Comparison of ENCODE assay signal across 12 cellular contexts in the genomic region with DNA sequence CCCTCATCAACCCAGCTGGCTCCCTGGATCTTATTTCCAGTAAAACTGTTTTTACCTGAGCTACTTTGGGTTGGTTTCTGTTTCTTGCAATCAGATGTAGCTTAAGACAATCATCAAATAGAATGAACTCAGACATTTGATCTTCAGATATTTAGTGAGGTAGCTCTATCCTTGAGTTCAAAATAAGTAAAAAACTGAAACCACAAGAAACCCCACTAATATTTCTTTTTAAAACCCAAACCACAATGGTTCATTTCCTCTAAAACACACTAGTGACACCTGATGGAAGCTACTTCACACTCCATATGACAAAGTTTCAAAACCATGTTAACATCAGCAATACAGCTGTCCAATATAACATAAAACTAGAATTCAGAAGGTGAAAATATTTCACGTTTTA. TPM values are rescaled to one million over a fixed set of nuclear protein-coding genes. Genes with fewer than 3 reads are reported as not detected.
DNase-seq lines count a peak whose midpoint lies in the region; ATAC-seq and TF ChIP-seq lines count a peak whose summit lies in the region.
"Had no signal": no experiment of that assay in that cellular context is flagged by ENCODE, and none has a peak within 500 bp of the region (broad histone marks: within the 10 kb centered on the region; RNA-seq: fewer than 3 reads in every experiment).

No MANE protein-coding gene starts in this region.

- H3K4me1 Mint-ChIP-seq in activated CD8-positive, alpha-beta T cell treated with anti-CD3 and anti-CD28 coated beads, Interleukin-2, amount 10 ng/mL, durations not matched to agents 7 days and 5 days (ENCODE audit: low read depth): peaks cover 24% of the 10 kb centered on the region

- peak overlapping the region; percentile 88 for H3K27ac Mint-ChIP-seq in activated CD8-positive, alpha-beta T cell treated with anti-CD3 and anti-CD28 coated beads, Interleukin-2, amount 10 ng/mL, durations not matched to agents 7 days and 5 days

- 84% methylated on average over 1 of the region's 1 CpG for WGBS in prostate gland

- POLR2A ChIA-PET in activated CD8-positive, alpha-beta T cell treated with anti-CD3 and anti-CD28 coated beads, Interleukin-2, amount 10 ng/mL, durations not matched to agents 7 days and 5 days (lab: Charles Lee): interaction anchor here (0.6 to 0.9 kb wide), 2 partner anchors 41 to 390 kb away, joined by 3 read pairs; no protein-coding TSS in a partner anchor

- H3K9me3 Mint-ChIP-seq in activated CD8-positive, alpha-beta T cell treated with anti-CD3 and anti-CD28 coated beads, Interleukin-2, amount 10 ng/mL, durations not matched to agents 7 days and 5 days (ENCODE audit: insufficient read depth): no peaks in the 10 kb centered on the region

- peaks cover 12% of the 10 kb centered on the region for H4K20me1 ChIP-seq in DND-41 (ENCODE audit: insufficient read depth, low read length)

- H3K27me3 ChIP-seq in DND-41 (ENCODE audit: insufficient read depth, low read length, poor library complexity) (no peaks in the 10 kb centered on the region), prostate gland (replicated peaks; ENCODE audit: insufficient read depth) (no peaks in the 10 kb centered on the region)

- peak overlapping the region; percentile 46 for H3K4me3 Mint-ChIP-seq in activated CD8-positive, alpha-beta T cell treated with anti-CD3 and anti-CD28 coated beads, Interleukin-2, amount 10 ng/mL, durations not matched to agents 7 days and 5 days

- H3K4me3 ChIP-seq in DND-41 (ENCODE audit: low read depth in 1 of 2, low read length in 2 of 2): no peak overlapping the region
- H3K4me3 ChIP-seq in prostate gland: no peak overlapping the region

- intact Hi-C loops in sciatic nerve (cut with DNase I) (no loop called here), prostate gland (cut with DNase I) (no loop called here)

- TF ChIP-seq CTCF in DND-41 (IDR thresholded peaks at IDR 0.05; ENCODE audit: borderline replicate concordance, extremely low read depth, low read length, poor library complexity, severe bottlenecking) (peak; percentile 63), prostate gland (IDR thresholded peaks at IDR 0.05) (no peak)

- DNase-seq in DND-41 (no peak), HCEC 1CT (no peak), DMS79 (lab: John Stamatoyannopoulos, UW) (no peak), sciatic nerve (ENCODE audit: low spot score) (no peak), prostate gland (ENCODE audit: low spot score) (no peak)
- DNase-seq in activated CD8-positive, alpha-beta T cell treated with anti-CD3 and anti-CD28 coated beads, Interleukin-2, amount 10 ng/mL, durations not matched to agents 7 days and 5 days: no peak
- DNase-seq: NCI-H1105 treated with DMSO at 0.1 percent for 48 hours, WERI-Rb-1 had no signal

- H3K27ac ChIP-seq in DND-41 (ENCODE audit: low read length): 0 out of 2 replicates have a peak overlapping the region, but pooled peaks have one; percentile 15
- no peak overlapping the region for H3K27ac ChIP-seq in prostate gland
- H3K27ac ChIP-seq: WERI-Rb-1 had no signal

- ATAC-seq in DND-41 (ENCODE audit: insufficient read depth, low read depth) (peak; percentile 94), GM19043 (IDR thresholded peaks at IDR 0.05; ENCODE audit: low read depth, unreplicated experiment) (peak; percentile 82), HG03060 (IDR thresholded peaks at IDR 0.05; ENCODE audit: low read depth, unreplicated experiment) (peak; percentile 62), sciatic nerve (no peak)
- peak; percentile 67 for ATAC-seq in activated CD8-positive, alpha-beta T cell treated with anti-CD3 and anti-CD28 coated beads, Interleukin-2, amount 10 ng/mL, durations not matched to agents 7 days and 5 days

- no peak overlapping the region for H3K4me2 ChIP-seq in DND-41 (ENCODE audit: insufficient read depth, low read length)

- no peaks in the 10 kb centered on the region for H3K27me3 Mint-ChIP-seq in activated CD8-positive, alpha-beta T cell treated with anti-CD3 and anti-CD28 coated beads, Interleukin-2, amount 10 ng/mL, durations not matched to agents 7 days and 5 days (ENCODE audit: low read depth)

- CTCF ChIA-PET in activated CD8-positive, alpha-beta T cell treated with anti-CD3 and anti-CD28 coated beads, Interleukin-2, amount 10 ng/mL, durations not matched to agents 7 days and 5 days (lab: Charles Lee): interaction anchor here (0.6 to 2.4 kb wide), 17 partner anchors 11 to 366 kb away, joined by 3 to 13 read pairs (median 4); no protein-coding TSS in a partner anchor

- no peak for TF ChIP-seq POLR2A in prostate gland (IDR thresholded peaks at IDR 0.05)

- H3K36me3 Mint-ChIP-seq in activated CD8-positive, alpha-beta T cell treated with anti-CD3 and anti-CD28 coated beads, Interleukin-2, amount 10 ng/mL, durations not matched to agents 7 days and 5 days (ENCODE audit: low read depth): peaks cover 31% of the 10 kb centered on the region

- H2AFZ ChIP-seq in DND-41 (ENCODE audit: low read depth, low read length): no peak overlapping the region

- no peaks in the 10 kb centered on the region for H3K79me2 ChIP-seq in DND-41 (ENCODE audit: insufficient read depth, low read length)

- peaks cover 57% of the 10 kb centered on the region for H3K36me3 ChIP-seq in DND-41 (ENCODE audit: insufficient read depth, low read length)
- H3K36me3 ChIP-seq in prostate gland: no peaks in the 10 kb centered on the region

- H3K9me3 ChIP-seq in DND-41 (ENCODE audit: insufficient read depth, low read length, severe bottlenecking) (no peaks in the 10 kb centered on the region), prostate gland (no peaks in the 10 kb centered on the region)

- peaks cover 21% of the 10 kb centered on the region for H3K4me1 ChIP-seq in DND-41 (ENCODE audit: insufficient read depth, low read length)
- no peaks in the 10 kb centered on the region for H3K4me1 ChIP-seq in prostate gland (replicated peaks)

- H3K9ac ChIP-seq in DND-41 (ENCODE audit: low read depth, low read length): no peak overlapping the region

RNA-seq across cellular contexts. Expression of a gene that starts 37.8 kb away (rescaled TPM):
- total RNA-seq in activated CD8-positive, alpha-beta T cell treated with anti-CD3 and anti-CD28 coated beads, Interleukin-2, amount 10 ng/mL, durations not matched to agents 7 days and 5 days: not detected
- total RNA-seq in sciatic nerve: not detected
- under 1 TPM in 1 of 2 donors, not detected in 1; 0.74 TPM for total RNA-seq in prostate gland
- total RNA-seq: dermis microvascular lymphatic vessel endothelial cell, mononuclear cell had no signal
